Comparison of ENCODE assay signal across 16 cellular contexts in the genomic region with DNA sequence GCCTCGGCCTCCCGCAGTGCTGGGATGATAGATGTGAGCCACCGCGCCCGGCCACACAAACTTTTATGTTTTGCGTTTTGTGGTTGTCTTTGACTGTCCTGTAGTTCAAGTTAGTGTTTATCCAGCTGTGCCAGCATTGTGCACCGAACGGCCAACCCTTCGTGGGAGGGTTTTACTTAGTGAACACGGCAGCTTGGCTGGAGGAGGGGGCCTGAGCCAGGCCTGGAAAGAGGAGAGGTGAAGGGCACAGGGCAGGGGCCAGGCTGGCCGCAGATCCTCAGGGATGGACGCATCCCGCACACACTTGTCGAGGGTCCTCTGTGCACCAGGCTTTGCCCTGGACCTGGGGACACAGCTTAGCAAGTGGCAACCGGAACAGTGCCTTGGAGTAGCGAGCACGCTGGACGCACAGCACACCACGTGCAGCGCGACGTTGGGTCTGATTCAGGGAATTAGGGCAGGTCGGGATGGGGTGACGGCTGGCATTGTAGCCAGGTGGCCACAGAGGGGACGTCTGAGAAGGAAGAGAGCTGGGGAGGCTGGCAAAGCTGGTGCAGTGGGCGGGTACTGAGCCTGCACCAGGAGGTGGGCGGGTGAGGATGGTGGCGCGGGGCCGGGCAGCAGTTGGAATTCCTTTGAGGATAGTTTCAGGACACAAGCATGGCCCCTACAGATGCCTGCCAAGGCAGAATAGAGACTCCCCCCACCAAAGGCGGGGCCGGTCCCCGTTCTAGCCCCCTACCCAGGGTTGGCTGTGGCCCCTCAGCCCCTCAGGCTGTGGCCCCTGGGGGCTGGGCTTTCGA. TPM values are rescaled to one million over a fixed set of nuclear protein-coding genes. Genes with fewer than 3 reads are reported as not detected.
DNase-seq lines count a peak whose midpoint lies in the region; ATAC-seq and TF ChIP-seq lines count a peak whose summit lies in the region.
"Had no signal": no experiment of that assay in that cellular context is flagged by ENCODE, and none has a peak within 500 bp of the region (broad histone marks: within the 10 kb centered on the region; RNA-seq: fewer than 3 reads in every experiment).

No MANE protein-coding gene starts in this region.

- peaks cover 79% of the 10 kb centered on the region for H3K36me3 Mint-ChIP-seq in Caco-2 (ENCODE audit: insufficient read depth, unreplicated experiment)
- no peaks in the 10 kb centered on the region for H3K36me3 Mint-ChIP-seq in activated T-helper 17 cell treated with anti-CD3 and anti-CD28 coated beads, Interleukin-2, amount 50 U/mL, for 72 hours (ENCODE audit: low read depth)
- H3K36me3 Mint-ChIP-seq in naive thymus-derived CD8-positive, alpha-beta T cell, result peaks cover 2 to 4% (median 3%) of the 10 kb centered on the region in 3 donors

- no peaks in the 10 kb centered on the region for H3K9me3 ChIP-seq in Caco-2
- H3K9me3 ChIP-seq: esophagus squamous epithelium, testis had no signal

- H3K9me3 Mint-ChIP-seq in Caco-2 (ENCODE audit: unreplicated experiment), result no peaks in the 10 kb centered on the region
- no peaks in the 10 kb centered on the region for H3K9me3 Mint-ChIP-seq in activated T-helper 17 cell treated with anti-CD3 and anti-CD28 coated beads, Interleukin-2, amount 50 U/mL, for 72 hours
- H3K9me3 Mint-ChIP-seq in naive thymus-derived CD8-positive, alpha-beta T cell, result peaks cover 0 to 12% (median 0%) of the 10 kb centered on the region in 9 donors

- no peak overlapping the region for H3K4me3 Mint-ChIP-seq in Caco-2 (ENCODE audit: unreplicated experiment)
- H3K4me3 Mint-ChIP-seq in activated T-helper 17 cell treated with anti-CD3 and anti-CD28 coated beads, Interleukin-2, amount 50 U/mL, for 72 hours, result peak overlapping the region; percentile 41
- peak overlapping the region in 8 of 10 donors; percentile 44 to 69 (median 57) for H3K4me3 Mint-ChIP-seq in naive thymus-derived CD8-positive, alpha-beta T cell

- no peak for TF ChIP-seq CTCF in Caco-2 (IDR thresholded peaks at IDR 0.05; ENCODE audit: insufficient read depth in 1 of 2, low read depth in 1 of 2, low read length in 1 of 2, severe bottlenecking in 1 of 2, unreplicated experiment in 1 of 2)

- ATAC-seq in activated T-helper 17 cell treated with anti-CD3 and anti-CD28 coated beads, Interleukin-2, amount 50 U/mL, for 72 hours (replicated peaks), result no peak
- ATAC-seq in naive thymus-derived CD8-positive, alpha-beta T cell, result no peak
- no peak for ATAC-seq in HG03280 (IDR thresholded peaks at IDR 0.05; ENCODE audit: unreplicated experiment)
- ATAC-seq: PC-3 had no signal

- H3K4me1 Mint-ChIP-seq in Caco-2 (ENCODE audit: low read depth, unreplicated experiment), result peaks cover 11% of the 10 kb centered on the region
- H3K4me1 Mint-ChIP-seq in activated T-helper 17 cell treated with anti-CD3 and anti-CD28 coated beads, Interleukin-2, amount 50 U/mL, for 72 hours, result peaks cover 5% of the 10 kb centered on the region
- H3K4me1 Mint-ChIP-seq in naive thymus-derived CD8-positive, alpha-beta T cell, result peaks cover 6 to 21% (median 14%) of the 10 kb centered on the region in 4 donors

- BruUV-seq in Caco-2 (replicated peaks; lab: Mats Ljungman, UMichigan), result no TSS peak

- H3K4me3 ChIP-seq in Caco-2 (ENCODE audit: low read depth, low read length), result no peak overlapping the region

- H3K27me3 Mint-ChIP-seq in Caco-2 (ENCODE audit: insufficient read depth, unreplicated experiment), result no peaks in the 10 kb centered on the region
- peaks cover 6% of the 10 kb centered on the region for H3K27me3 Mint-ChIP-seq in activated T-helper 17 cell treated with anti-CD3 and anti-CD28 coated beads, Interleukin-2, amount 50 U/mL, for 72 hours
- H3K27me3 Mint-ChIP-seq in naive thymus-derived CD8-positive, alpha-beta T cell, result peaks cover 4 to 12% (median 9%) of the 10 kb centered on the region in 5 donors

- intact Hi-C loops in Caco-2 (cut with micrococcal nuclease; ENCODE audit: unreplicated experiment), result loop anchor here (10.0 kb wide), 1 partner anchor 165 kb away; no protein-coding TSS in a partner anchor

- CTCF ChIA-PET in Caco-2 (lab: Charles Lee), result no interaction called here

- peaks cover 7% of the 10 kb centered on the region for H3K36me3 ChIP-seq in Caco-2 (ENCODE audit: control insufficient read depth, insufficient read depth, low read length)

- H3K4me1 ChIP-seq in Caco-2, result peaks cover 7% of the 10 kb centered on the region; the same call in 1 of the 2 replicates

- DNase-seq in NCI-H146 (lab: John Stamatoyannopoulos, UW), result peak; percentile 35
- DNase-seq in NCI-H146 treated with DMSO at 0.1 percent for 48 hours (lab: John Stamatoyannopoulos, UW; ENCODE audit: unreplicated experiment), result no peak
- DNase-seq in Caco-2, result no peak
- DNase-seq in naive thymus-derived CD8-positive, alpha-beta T cell, result no peak
- DNase-seq in NCI-H2081 (lab: John Stamatoyannopoulos, UW), result no peak
- no peak for DNase-seq in activated gamma-delta T cell treated with Interleukin-2 at 50 U/mL for 16 hours
- DNase-seq: 8988T; activated CD8-positive, alpha-beta memory T cell treated with anti-CD3 and anti-CD28 coated beads, Interleukin-2, amount 50 U/mL, for 48 hours; esophagus squamous epithelium; Karpas-422; NCI-H1436 treated with DMSO at 0.1 percent for 48 hours; NCI-H510A; PC-3; testis had no signal

- peak overlapping the region; percentile 79 for H3K27ac Mint-ChIP-seq in Caco-2 (ENCODE audit: unreplicated experiment)
- no peak overlapping the region for H3K27ac Mint-ChIP-seq in activated T-helper 17 cell treated with anti-CD3 and anti-CD28 coated beads, Interleukin-2, amount 50 U/mL, for 72 hours
- H3K27ac Mint-ChIP-seq in naive thymus-derived CD8-positive, alpha-beta T cell, result no peak overlapping the region

- POLR2A ChIA-PET in Caco-2 (lab: Charles Lee), result interaction anchor here (0.7 to 0.9 kb wide), 2 partner anchors 13 to 25 kb away, joined by 3 to 5 read pairs; no protein-coding TSS in a partner anchor
- POLR2A ChIA-PET in naive thymus-derived CD8-positive, alpha-beta T cell (lab: Charles Lee), result interaction anchor here (0.6 to 10.3 kb wide), 3 partner anchors 12 to 64 kb away, joined by 3 to 109 read pairs (median 5); a partner anchor contains a TSS

- no peaks in the 10 kb centered on the region for H3K27me3 ChIP-seq in Caco-2 (replicated peaks; ENCODE audit: control insufficient read depth, insufficient read depth, low read length)
- H3K27me3 ChIP-seq: testis had no signal

RNA-seq across cellular contexts. Expression of a gene that starts 13.4 kb away (rescaled TPM):
- total RNA-seq in Caco-2 (2022), result 203 and 224 TPM in 2 replicates
- 10 to 100 TPM; 23.6 to 34.6 TPM for total RNA-seq in activated T-helper 17 cell treated with anti-CD3 and anti-CD28 coated beads, Interleukin-2, amount 50 U/mL, for 72 hours
- total RNA-seq in naive thymus-derived CD8-positive, alpha-beta T cell, result 1 to 10 TPM; 8.2 to 9.7 TPM
- polyA plus RNA-seq in naive thymus-derived CD8-positive, alpha-beta T cell, result 10 to 100 TPM in 2 of 3 donors, 1 to 10 TPM in 1; 9.6 to 20.4 (median 14.8) TPM

RNA-seq across cellular contexts. Expression of a gene that starts 23.8 kb away (rescaled TPM):
- total RNA-seq in Caco-2 (2022), result 70.3 and 74.7 TPM in 2 replicates
- total RNA-seq in activated T-helper 17 cell treated with anti-CD3 and anti-CD28 coated beads, Interleukin-2, amount 50 U/mL, for 72 hours, result 10 to 100 TPM; 11.7 to 14.6 TPM
- total RNA-seq in naive thymus-derived CD8-positive, alpha-beta T cell, result 10 to 100 TPM; 46.0 to 49.2 TPM
- 10 to 100 TPM; 22.2 to 44.6 (median 32.4) TPM for polyA plus RNA-seq in naive thymus-derived CD8-positive, alpha-beta T cell

RNA-seq across cellular contexts. Expression of a gene that starts 24.4 kb away (rescaled TPM):
- total RNA-seq in Caco-2 (2022), result 50.6 and 56.6 TPM in 2 replicates
- 10 to 100 TPM; 43.2 to 56.0 TPM for total RNA-seq in activated T-helper 17 cell treated with anti-CD3 and anti-CD28 coated beads, Interleukin-2, amount 50 U/mL, for 72 hours
- 10 to 100 TPM; 46.5 to 51.0 TPM for total RNA-seq in naive thymus-derived CD8-positive, alpha-beta T cell
- 10 to 100 TPM; 27.0 to 58.2 (median 27.9) TPM for polyA plus RNA-seq in naive thymus-derived CD8-positive, alpha-beta T cell

RNA-seq across cellular contexts. Expression of a gene that starts 27.8 kb away (rescaled TPM):
- total RNA-seq in Caco-2 (2022), result 293 and 300 TPM in 2 replicates
- total RNA-seq in activated T-helper 17 cell treated with anti-CD3 and anti-CD28 coated beads, Interleukin-2, amount 50 U/mL, for 72 hours, result 100 to 1,000 TPM; 131 to 255 TPM
- total RNA-seq in naive thymus-derived CD8-positive, alpha-beta T cell, result 100 to 1,000 TPM; 120 to 124 TPM
- 100 to 1,000 TPM; 160 to 173 (median 166) TPM for polyA plus RNA-seq in naive thymus-derived CD8-positive, alpha-beta T cell

RNA-seq across cellular contexts. Expression of a gene that starts 57.9 kb away (rescaled TPM):
- total RNA-seq in Caco-2 (2022), result 85.0 and 91.5 TPM in 2 replicates
- 10 to 100 TPM; 42.3 to 60.9 TPM for total RNA-seq in activated T-helper 17 cell treated with anti-CD3 and anti-CD28 coated beads, Interleukin-2, amount 50 U/mL, for 72 hours
- 10 to 100 TPM; 57.0 to 65.6 TPM for total RNA-seq in naive thymus-derived CD8-positive, alpha-beta T cell
- 10 to 100 TPM in 2 of 3 donors, 1 to 10 TPM in 1; 7.2 to 20.7 (median 12.8) TPM for polyA plus RNA-seq in naive thymus-derived CD8-positive, alpha-beta T cell
